Comparison of ENCODE assay signal across 16 cellular contexts in the genomic region with DNA sequence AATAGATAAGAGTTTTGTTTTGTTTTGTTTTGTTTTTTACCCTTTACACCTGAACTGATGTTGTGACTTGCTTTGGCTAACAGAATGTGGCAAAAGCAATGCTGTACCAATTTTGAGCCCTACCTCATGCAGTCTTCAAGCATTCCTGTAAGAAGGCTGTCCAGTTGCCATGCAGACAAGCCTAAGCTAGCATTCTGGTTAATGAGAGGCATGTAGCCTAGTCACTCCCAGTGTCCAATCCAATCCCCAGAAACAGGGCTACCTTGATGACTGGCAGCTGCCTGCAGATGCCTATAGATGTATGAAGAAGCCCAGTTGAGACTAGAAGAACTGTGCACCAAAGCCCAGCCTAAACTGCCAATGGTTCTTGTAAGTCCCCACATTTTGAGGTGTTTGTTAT. TPM values are rescaled to one million over a fixed set of nuclear protein-coding genes. Genes with fewer than 3 reads are reported as not detected.
A peak's percentile ranks its signal among the peaks of the same experiment; 100 is the strongest.
DNase-seq lines count a peak whose midpoint lies in the region; ATAC-seq and TF ChIP-seq lines count a peak whose summit lies in the region.
"Had no signal": no experiment of that assay in that cellular context is flagged by ENCODE, and none has a peak within 500 bp of the region (broad histone marks: within the 10 kb centered on the region; RNA-seq: fewer than 3 reads in every experiment).

No MANE protein-coding gene starts in this region.

- no peaks in the 10 kb centered on the region for H3K9me3 ChIP-seq in mammary epithelial cell (replicated peaks; ENCODE audit: insufficient read depth, low read length)
- H3K9me3 ChIP-seq: A549, Caco-2 had no signal

- no peaks in the 10 kb centered on the region for H3K9me3 Mint-ChIP-seq in MCF 10A (ENCODE audit: unreplicated experiment)
- H3K9me3 Mint-ChIP-seq in stimulated activated memory B cell treated with anti-CD40 and anti-IgM and Interleukin-4, amounts not matched to agents 10 μg/mL and 1 μg/mL and 100 μg/mL, for 72 hours = no peaks in the 10 kb centered on the region
- H3K9me3 Mint-ChIP-seq: CD4-positive, alpha-beta T cell had no signal

- POLR2A ChIA-PET in MCF 10A (lab: Yijun Ruan, JAX) = no interaction called here

- no peak overlapping the region for H3K4me3 ChIP-seq in mammary epithelial cell (replicated peaks in 1 of 3; ENCODE audit: insufficient read depth in 1 of 3, low read depth in 2 of 3, low read length in 3 of 3)
- H3K4me3 ChIP-seq: A549, GM23248 had no signal

- H3K4me1 ChIP-seq in mammary epithelial cell (ENCODE audit: insufficient read depth, low read length) (no peaks in the 10 kb centered on the region), foreskin keratinocyte (no peaks in the 10 kb centered on the region)
- H3K4me1 ChIP-seq: A549, Caco-2 had no signal

- intact Hi-C loops in mammary epithelial cell (cut with micrococcal nuclease) (loop anchor here (5.0 kb wide), 1 partner anchor 582 kb away; no protein-coding TSS in a partner anchor), MCF 10A (cut with micrococcal nuclease) (no loop called here)

- TF ChIP-seq CTCF in mammary epithelial cell (conservative IDR thresholded peaks at IDR 0.05 in 1 of 2, IDR thresholded peaks at IDR 0.05 in 1 of 2; ENCODE audit: extremely low read depth in 1 of 2, insufficient read depth in 1 of 2, low read depth in 1 of 2, low read length in 2 of 2) = no peak
- TF ChIP-seq CTCF in MCF 10A (IDR thresholded peaks at IDR 0.05; ENCODE audit: unreplicated experiment) = no peak
- TF ChIP-seq CTCF in foreskin keratinocyte (conservative IDR thresholded peaks at IDR 0.05) = no peak

- no peaks in the 10 kb centered on the region for H4K20me1 ChIP-seq in mammary epithelial cell (ENCODE audit: insufficient read depth, low read length)

- no peaks in the 10 kb centered on the region for H3K36me3 Mint-ChIP-seq in MCF 10A (ENCODE audit: insufficient read depth, unreplicated experiment)
- no peaks in the 10 kb centered on the region for H3K36me3 Mint-ChIP-seq in stimulated activated memory B cell treated with anti-CD40 and anti-IgM and Interleukin-4, amounts not matched to agents 10 μg/mL and 1 μg/mL and 100 μg/mL, for 72 hours

- dilution Hi-C loops in mammary epithelial cell (cut with HindIII; ENCODE audit: low sequenced_read_pairs) = no loop called here

- no peak overlapping the region for H3K9ac ChIP-seq in mammary epithelial cell (ENCODE audit: insufficient read depth, low read length)
- H3K9ac ChIP-seq: GM23248 had no signal

- no peak overlapping the region for H3K4me2 ChIP-seq in mammary epithelial cell (ENCODE audit: insufficient read depth, low read depth, low read length)
- H3K4me2 ChIP-seq: A549 had no signal

- H3K27me3 ChIP-seq in mammary epithelial cell (ENCODE audit: insufficient read depth, low read length) = no peaks in the 10 kb centered on the region
- H3K27me3 ChIP-seq in foreskin keratinocyte = no peaks in the 10 kb centered on the region

- H3K27ac Mint-ChIP-seq in MCF 10A (ENCODE audit: low read depth, unreplicated experiment) = no peak overlapping the region
- H3K27ac Mint-ChIP-seq in stimulated activated memory B cell treated with anti-CD40 and anti-IgM and Interleukin-4, amounts not matched to agents 10 μg/mL and 1 μg/mL and 100 μg/mL, for 72 hours = no peak overlapping the region
- H3K27ac Mint-ChIP-seq: CD4-positive, alpha-beta T cell had no signal

- CTCF ChIA-PET in mammary epithelial cell (lab: Charles Lee; ENCODE audit: low non-redundant PET) (no interaction called here), MCF 10A (lab: Yijun Ruan, JAX) (interaction anchor here (1.2 to 1.6 kb wide), 2 partner anchors 9 to 66 kb away, joined by 3 to 4 read pairs; no protein-coding TSS in a partner anchor)

- no peak overlapping the region for H3K27ac ChIP-seq in mammary epithelial cell (ENCODE audit: insufficient read depth, low read depth, low read length)
- no peak overlapping the region for H3K27ac ChIP-seq in foreskin keratinocyte
- H3K27ac ChIP-seq: 22Rv1, A549, C4-2B, GM23248, HL-60 had no signal

- H3K79me2 ChIP-seq in mammary epithelial cell (ENCODE audit: insufficient read depth, low read length) = no peaks in the 10 kb centered on the region

- peaks cover 2% of the 10 kb centered on the region for H3K4me1 Mint-ChIP-seq in MCF 10A (ENCODE audit: insufficient read depth, unreplicated experiment)
- H3K4me1 Mint-ChIP-seq in stimulated activated memory B cell treated with anti-CD40 and anti-IgM and Interleukin-4, amounts not matched to agents 10 μg/mL and 1 μg/mL and 100 μg/mL, for 72 hours = no peaks in the 10 kb centered on the region

- ATAC-seq in foreskin keratinocyte (peak; percentile 87), GM18870 (IDR thresholded peaks at IDR 0.05; ENCODE audit: unreplicated experiment) (no peak)
- ATAC-seq in stimulated activated memory B cell treated with anti-CD40 and anti-IgM and Interleukin-4, amounts not matched to agents 10 μg/mL and 1 μg/mL and 100 μg/mL, for 72 hours = no peak
- ATAC-seq: A549 had no signal

- no TSS peak for BruUV-seq in mammary epithelial cell (replicated peaks; lab: Mats Ljungman, UMichigan)
- no TSS peak for BruUV-seq in MCF 10A (replicated peaks; lab: Mats Ljungman, UMichigan)

- H3K27me3 Mint-ChIP-seq in MCF 10A (ENCODE audit: insufficient read depth, unreplicated experiment) = no peaks in the 10 kb centered on the region
- H3K27me3 Mint-ChIP-seq in stimulated activated memory B cell treated with anti-CD40 and anti-IgM and Interleukin-4, amounts not matched to agents 10 μg/mL and 1 μg/mL and 100 μg/mL, for 72 hours = peaks cover 28% of the 10 kb centered on the region

- H3K36me3 ChIP-seq in mammary epithelial cell (ENCODE audit: insufficient read depth, low read length) = no peaks in the 10 kb centered on the region

- H3K4me3 Mint-ChIP-seq in MCF 10A (ENCODE audit: unreplicated experiment) = no peak overlapping the region
- no peak overlapping the region for H3K4me3 Mint-ChIP-seq in stimulated activated memory B cell treated with anti-CD40 and anti-IgM and Interleukin-4, amounts not matched to agents 10 μg/mL and 1 μg/mL and 100 μg/mL, for 72 hours
- H3K4me3 Mint-ChIP-seq: CD4-positive, alpha-beta T cell had no signal

- no peak overlapping the region for H2AFZ ChIP-seq in mammary epithelial cell (ENCODE audit: low read depth, low read length)
- H2AFZ ChIP-seq: GM23248 had no signal

- in situ Hi-C loops in mammary epithelial cell (cut with MboI; ENCODE audit: low sequenced_read_pairs in 2 of 2) = no loop called here

- peak; percentile 22 for DNase-seq in DMS 273 (lab: John Stamatoyannopoulos, UW; ENCODE audit: unreplicated experiment)
- no peak for DNase-seq in DMS 273 treated with DMSO at 0.1 percent for 48 hours (lab: John Stamatoyannopoulos, UW)
- peak; percentile 62 for DNase-seq in mammary epithelial cell
- no peak for DNase-seq in MCF 10A (ENCODE audit: unreplicated experiment)
- DNase-seq in foreskin keratinocyte = peak; percentile 60 to 84
- DNase-seq: AML-193; Caco-2; CD4-positive, alpha-beta T cell; GM23248; HCEC 1CT had no signal

RNA-seq across cellular contexts. Expression of a gene that starts 9.4 kb away (rescaled TPM):
- total RNA-seq in mammary epithelial cell = 10 to 100 TPM; 21.6 to 27.8 TPM
- 7.5 TPM for polyA plus RNA-seq in mammary epithelial cell
- 159 TPM for polyA minus RNA-seq in mammary epithelial cell
- total RNA-seq in MCF 10A (2022) = 45.8 and 51.2 TPM in 2 replicates
- total RNA-seq in foreskin keratinocyte = 5.3 and 6.3 TPM in 2 replicates
- 2.7 and 3.0 TPM in 2 replicates for polyA plus RNA-seq in foreskin keratinocyte
- total RNA-seq: CD4-positive, alpha-beta T cell had no signal

Comparison
In these comparisons a context has a peak if more than half of its experiments do, and no peak if none do; other contexts are left out.
1. DNase-seq: peak in DMS 273 (single experiment), mammary epithelial cell (single experiment) and foreskin keratinocyte (2 of 2); none in DMS 273 treated with DMSO at 0.1 percent for 48 hours (single experiment) and MCF 10A (single experiment).